In genomic region chr19:18425515-18426415, GRCh38 we compare ENCODE assay signal across 8 cellular contexts. TPM values are rescaled to one million over a fixed set of nuclear protein-coding genes. Genes with fewer than 3 reads are reported as not detected.
DNase-seq lines count a peak whose midpoint lies in the region; ATAC-seq and TF ChIP-seq lines count a peak whose summit lies in the region.

No MANE protein-coding gene starts in this region.

- H3K9me3 Mint-ChIP-seq in activated CD4-positive, alpha-beta T cell treated with anti-CD3 and anti-CD28 coated beads for 36 hours (ENCODE audit: low read depth): no peaks in the 10 kb centered on the region

- H3K27ac ChIP-seq in angular gyrus (ENCODE audit: low read depth, low read length): peak overlapping the region; percentile 64
- peak overlapping the region; percentile 64 for H3K27ac ChIP-seq in right cardiac atrium (ENCODE audit: low read length)
- H3K27ac ChIP-seq in tibial nerve: peak overlapping the region in 3 of 4 donors; percentile 56 to 76 (median 60)

- TF ChIP-seq CTCF in tibial nerve (IDR thresholded peaks at IDR 0.05): peak in 2 of 5 experiments; percentile 8 to 27

- no peak for TF ChIP-seq POLR2A in tibial nerve (IDR thresholded peaks at IDR 0.05)

- H3K27me3 ChIP-seq in right cardiac atrium (ENCODE audit: control insufficient read depth, insufficient read depth): no peaks in the 10 kb centered on the region
- no peaks in the 10 kb centered on the region for H3K27me3 ChIP-seq in tibial nerve

- H3K36me3 Mint-ChIP-seq in activated CD4-positive, alpha-beta T cell treated with anti-CD3 and anti-CD28 coated beads for 36 hours (ENCODE audit: low read depth): peaks cover 1% of the 10 kb centered on the region

- H3K4me1 Mint-ChIP-seq in activated CD4-positive, alpha-beta T cell treated with anti-CD3 and anti-CD28 coated beads for 36 hours: peaks cover 60% of the 10 kb centered on the region

- ATAC-seq in activated CD4-positive, alpha-beta T cell treated with anti-CD3 and anti-CD28 coated beads for 36 hours: no peak
- ATAC-seq in right cardiac atrium: peak; percentile 46 to 54

- H3K4me3 ChIP-seq in right cardiac atrium (ENCODE audit: low read length) (no peak overlapping the region), tibial nerve (no peak overlapping the region)

- TF ChIP-seq EP300 in tibial nerve (IDR thresholded peaks at IDR 0.05): no peak

- no peaks in the 10 kb centered on the region for H3K27me3 Mint-ChIP-seq in activated CD4-positive, alpha-beta T cell treated with anti-CD3 and anti-CD28 coated beads for 36 hours

- H3K4me3 Mint-ChIP-seq in activated CD4-positive, alpha-beta T cell treated with anti-CD3 and anti-CD28 coated beads for 36 hours: no peak overlapping the region

- H3K27ac Mint-ChIP-seq in activated CD4-positive, alpha-beta T cell treated with anti-CD3 and anti-CD28 coated beads for 36 hours: peak overlapping the region; percentile 1

- intact Hi-C loops in activated CD4-positive, alpha-beta T cell treated with anti-CD3 and anti-CD28 coated beads for 36 hours (cut with DNase I, micrococcal nuclease): no loop called here
- intact Hi-C loops in right cardiac atrium (cut with DNase I): no loop called here

- CTCF ChIA-PET in activated CD4-positive, alpha-beta T cell treated with anti-CD3 and anti-CD28 coated beads for 36 hours (lab: Charles Lee): interaction anchor here (0.6 to 0.8 kb wide), 4 partner anchors 9 to 252 kb away, joined by 3 read pairs; no protein-coding TSS in a partner anchor

- 44% methylated on average over 18 of the region's 18 CpGs for WGBS in right cardiac atrium
- 56 to 60% methylated on average over 17 of the region's 18 CpGs for WGBS in tibial nerve, 2 donors

- peaks cover 0 to 16% (median 0%) of the 10 kb centered on the region in 3 donors for H3K36me3 ChIP-seq in tibial nerve

- H3K9me3 ChIP-seq in right cardiac atrium (ENCODE audit: control insufficient read depth, low read length) (no peaks in the 10 kb centered on the region), tibial nerve (no peaks in the 10 kb centered on the region)

- POLR2A ChIA-PET in activated CD4-positive, alpha-beta T cell treated with anti-CD3 and anti-CD28 coated beads for 36 hours (lab: Charles Lee): interaction anchor here (0.6 kb wide), 1 partner anchor 16 kb away, joined by 9 read pairs; no protein-coding TSS in a partner anchor

- no peak for DNase-seq in activated CD4-positive, alpha-beta T cell treated with anti-CD3 and anti-CD28 coated beads for 36 hours
- DNase-seq in activated CD4-positive, alpha-beta T cell treated with anti-CD3 and anti-CD28 coated beads, Interleukin-2, amount 50 U/mL, for 4 hours: no peak
- DNase-seq in right cardiac atrium: peak; percentile 77 to 91 (median 91)
- DNase-seq in tibial nerve (ENCODE audit: low spot score in 2 of 2): no peak
- DNase-seq in islet precursor cell: no peak
- no peak for DNase-seq in NCI-H2196 (lab: John Stamatoyannopoulos, UW; ENCODE audit: unreplicated experiment)
- DNase-seq in pons (ENCODE audit: low spot score): no peak

- H3K4me1 ChIP-seq in right cardiac atrium (ENCODE audit: control insufficient read depth, insufficient read depth, low read length) (peaks cover 18% of the 10 kb centered on the region), tibial nerve (peaks cover 0 to 93% (median 53%) of the 10 kb centered on the region in 4 donors)

RNA-seq across cellular contexts. Expression of gene SSBP4, which starts 6.6 kb away (rescaled TPM):
- 10 to 100 TPM; 71.7 to 79.3 TPM for total RNA-seq in activated CD4-positive, alpha-beta T cell treated with anti-CD3 and anti-CD28 coated beads for 36 hours
- total RNA-seq in right cardiac atrium (10 to 100 TPM; 32.7 to 40.0 (median 37.8) TPM), tibial nerve (100 to 1,000 TPM in 1 of 4 donors, 10 to 100 TPM in 3; 67.4 to 172 (median 84.2) TPM)
- 36.2 TPM for polyA plus RNA-seq in right cardiac atrium

RNA-seq across cellular contexts. Expression of gene ISYNA1, which starts 12.2 kb away (rescaled TPM):
- total RNA-seq in activated CD4-positive, alpha-beta T cell treated with anti-CD3 and anti-CD28 coated beads for 36 hours: 10 to 100 TPM; 18.8 to 23.3 TPM
- total RNA-seq in right cardiac atrium (10 to 100 TPM; 36.9 to 55.4 (median 45.3) TPM), tibial nerve (10 to 100 TPM; 43.5 to 82.2 (median 52.4) TPM)
- 50.7 TPM for polyA plus RNA-seq in right cardiac atrium

RNA-seq across cellular contexts. Expression of gene LRRC25, which starts 28.3 kb away (rescaled TPM):
- not detected for total RNA-seq in activated CD4-positive, alpha-beta T cell treated with anti-CD3 and anti-CD28 coated beads for 36 hours
- 1 to 10 TPM; 3.1 to 4.3 (median 3.7) TPM for total RNA-seq in right cardiac atrium
- polyA plus RNA-seq in right cardiac atrium: 1.5 TPM
- total RNA-seq in tibial nerve: 10 to 100 TPM in 2 of 4 donors, 1 to 10 TPM in 2; 9.0 to 13.8 (median 9.8) TPM

RNA-seq across cellular contexts. Expression of gene GDF15, which starts 39.8 kb away (rescaled TPM):
- not detected for total RNA-seq in activated CD4-positive, alpha-beta T cell treated with anti-CD3 and anti-CD28 coated beads for 36 hours
- under 1 TPM in 3 of 4 donors, not detected in 1; 0.50 to 0.60 (median 0.53) TPM for total RNA-seq in right cardiac atrium
- 0.25 TPM for polyA plus RNA-seq in right cardiac atrium
- total RNA-seq in tibial nerve: 10 to 100 TPM in 2 of 4 donors, 1 to 10 TPM in 2; 4.2 to 31.0 (median 13.2) TPM

Comparison
In these comparisons a context has a peak if more than half of its experiments do, and no peak if none do; other contexts are left out.
1. DNase-seq: peak in right cardiac atrium (3 of 3); none in activated CD4-positive, alpha-beta T cell treated with anti-CD3 and anti-CD28 coated beads for 36 hours (single experiment), activated CD4-positive, alpha-beta T cell treated with anti-CD3 and anti-CD28 coated beads, Interleukin-2, amount 50 U/mL, for 4 hours (0 of 2), tibial nerve (0 of 2), islet precursor cell (single experiment), NCI-H2196 (single experiment) and pons (single experiment).
2. RNA of gene LRRC25, which starts 28.3 kb away (total RNA-seq): 9.0 to 13.8 TPM in tibial nerve and 3.1 to 4.3 TPM in right cardiac atrium; not detected in activated CD4-positive, alpha-beta T cell treated with anti-CD3 and anti-CD28 coated beads for 36 hours; every median in the first group is over 4 times any median in the second.
3. Peak in every context shown above with its lines, with median percentiles within 50 percentile points of each other: H3K27ac ChIP-seq.